12 cellular contexts compared by ENCODE assay signal in genomic region chr2:127508025-127508620, GRCh38. TPM values are rescaled to one million over a fixed set of nuclear protein-coding genes. Genes with fewer than 3 reads are reported as not detected.
DNase-seq lines count a peak whose midpoint lies in the region; ATAC-seq and TF ChIP-seq lines count a peak whose summit lies in the region.
"Had no signal": no experiment of that assay in that cellular context is flagged by ENCODE, and none has a peak within 500 bp of the region (broad histone marks: within the 10 kb centered on the region; RNA-seq: fewer than 3 reads in every experiment).

No MANE protein-coding gene starts in this region.

- intact Hi-C loops in ascending aorta (cut with DNase I) = loop anchor here (1.0 to 5.0 kb wide), 6 partner anchors 18 to 304 kb away; partner anchors contain the start of genes GPR17, IWS1, MAP3K2 and SFT2D3
- intact Hi-C loops in left ventricle myocardium inferior (cut with micrococcal nuclease) = no loop called here
- intact Hi-C loops in left colon (cut with DNase I, micrococcal nuclease) = no loop called here

- peaks cover 83% of the 10 kb centered on the region for H3K4me1 Mint-ChIP-seq in HFFc6 (ENCODE audit: low read depth)
- H3K4me1 Mint-ChIP-seq in stimulated activated effector memory CD8-positive, alpha-beta T cell treated with anti-CD3 and anti-CD28 coated beads, Interleukin-12 subunit alpha, Interleukin-12 subunit beta, amount 100 ng/mL, for 72 hours = peaks cover 39% of the 10 kb centered on the region

- no peaks in the 10 kb centered on the region for H3K9me3 ChIP-seq in ascending aorta
- no peaks in the 10 kb centered on the region for H3K9me3 ChIP-seq in left ventricle myocardium inferior (replicated peaks)
- H3K9me3 ChIP-seq: HAP-1 had no signal

- peak overlapping the region; percentile 45 to 48 for H3K27ac ChIP-seq in ascending aorta
- H3K27ac ChIP-seq in left ventricle myocardium inferior (replicated peaks) = peak overlapping the region; percentile 65

- TF ChIP-seq CTCF in HFFc6 (IDR thresholded peaks at IDR 0.05) = no peak
- no peak for TF ChIP-seq CTCF in ascending aorta (IDR thresholded peaks at IDR 0.05)
- no peak for TF ChIP-seq CTCF in left ventricle myocardium inferior (IDR thresholded peaks at IDR 0.05; ENCODE audit: borderline replicate concordance)

- H3K9me3 Mint-ChIP-seq in HFFc6 = no peaks in the 10 kb centered on the region
- no peaks in the 10 kb centered on the region for H3K9me3 Mint-ChIP-seq in stimulated activated effector memory CD8-positive, alpha-beta T cell treated with anti-CD3 and anti-CD28 coated beads, Interleukin-12 subunit alpha, Interleukin-12 subunit beta, amount 100 ng/mL, for 72 hours
- H3K9me3 Mint-ChIP-seq: activated B cell treated with CpG ODN at 0.5 μM for 24 hours; stimulated activated naive CD8-positive, alpha-beta T cell treated with anti-CD3 and anti-CD28 coated beads, Interleukin-15, Interleukin-2, amounts not matched to agents 100 ng/mL and 50 ng/mL, for 24 hours had no signal

- peak overlapping the region; percentile 64 for H3K4me3 Mint-ChIP-seq in HFFc6
- no peak overlapping the region for H3K4me3 Mint-ChIP-seq in stimulated activated effector memory CD8-positive, alpha-beta T cell treated with anti-CD3 and anti-CD28 coated beads, Interleukin-12 subunit alpha, Interleukin-12 subunit beta, amount 100 ng/mL, for 72 hours
- H3K4me3 Mint-ChIP-seq: activated B cell treated with CpG ODN at 0.5 μM for 24 hours; stimulated activated naive CD8-positive, alpha-beta T cell treated with anti-CD3 and anti-CD28 coated beads, Interleukin-15, Interleukin-2, amounts not matched to agents 100 ng/mL and 50 ng/mL, for 24 hours had no signal

- H3K27me3 Mint-ChIP-seq in HFFc6 (ENCODE audit: insufficient read depth) = no peaks in the 10 kb centered on the region; the same call in 1 of the 2 replicates
- H3K27me3 Mint-ChIP-seq: activated B cell treated with CpG ODN at 0.5 μM for 24 hours; stimulated activated naive CD8-positive, alpha-beta T cell treated with anti-CD3 and anti-CD28 coated beads, Interleukin-15, Interleukin-2, amounts not matched to agents 100 ng/mL and 50 ng/mL, for 24 hours had no signal

- H3K36me3 Mint-ChIP-seq in HFFc6 (ENCODE audit: low read depth) = peaks cover 29% of the 10 kb centered on the region
- peaks cover 46% of the 10 kb centered on the region for H3K36me3 Mint-ChIP-seq in stimulated activated effector memory CD8-positive, alpha-beta T cell treated with anti-CD3 and anti-CD28 coated beads, Interleukin-12 subunit alpha, Interleukin-12 subunit beta, amount 100 ng/mL, for 72 hours

- no peak for ATAC-seq in stimulated activated effector memory CD8-positive, alpha-beta T cell treated with anti-CD3 and anti-CD28 coated beads, Interleukin-12 subunit alpha, Interleukin-12 subunit beta, amount 100 ng/mL, for 72 hours
- ATAC-seq in HG03457 (IDR thresholded peaks at IDR 0.05; ENCODE audit: unreplicated experiment) (no peak), left colon (no peak)

- DNase-seq in HFFc6 = no peak
- DNase-seq in ascending aorta (ENCODE audit: low spot score in 2 of 2) = no peak
- DNase-seq in left ventricle myocardium inferior = no peak
- no peak for DNase-seq in stimulated activated effector memory CD8-positive, alpha-beta T cell treated with anti-CD3 and anti-CD28 coated beads, Interleukin-12 subunit alpha, Interleukin-12 subunit beta, amount 100 ng/mL, for 72 hours (ENCODE audit: low spot score in 2 of 2)
- DNase-seq in mesenteric fat pad (ENCODE audit: low spot score) = no peak
- no peak for DNase-seq in GM19240 (ENCODE audit: insufficient read length, low spot score)
- no peak for DNase-seq in left colon
- DNase-seq: activated B cell treated with CpG ODN at 0.5 μM for 24 hours; activated naive CD4-positive, alpha-beta T cell treated with Interleukin-2 at 50 U/mL for 16 hours had no signal

- H3K36me3 ChIP-seq in ascending aorta (peaks cover 19 to 20% of the 10 kb centered on the region in 2 donors), left ventricle myocardium inferior (peaks cover 22% of the 10 kb centered on the region)

- no peaks in the 10 kb centered on the region for H3K27me3 ChIP-seq in ascending aorta
- H3K27me3 ChIP-seq in left ventricle myocardium inferior (ENCODE audit: low read depth) = no peaks in the 10 kb centered on the region

- peak overlapping the region; percentile 90 for H3K27ac Mint-ChIP-seq in HFFc6
- peak overlapping the region; percentile 27 for H3K27ac Mint-ChIP-seq in stimulated activated effector memory CD8-positive, alpha-beta T cell treated with anti-CD3 and anti-CD28 coated beads, Interleukin-12 subunit alpha, Interleukin-12 subunit beta, amount 100 ng/mL, for 72 hours
- H3K27ac Mint-ChIP-seq: activated B cell treated with CpG ODN at 0.5 μM for 24 hours had no signal

- H3K4me1 ChIP-seq in ascending aorta = peaks cover 0 to 16% of the 10 kb centered on the region in 2 donors
- H3K4me1 ChIP-seq in left ventricle myocardium inferior = peaks cover 64% of the 10 kb centered on the region

- H3K4me3 ChIP-seq in ascending aorta (no peak overlapping the region), left ventricle myocardium inferior (peak overlapping the region; percentile 1)
- H3K4me3 ChIP-seq: HAP-1 had no signal

RNA-seq across cellular contexts. Expression of gene IWS1, which starts 18.2 kb away (rescaled TPM):
- total RNA-seq in HFFc6 (2021; fragmentation: NEBNext Ultra II Directional; extraction: Animal tissue kit (Norgen Biotek cat#: 25700)) = 10 to 100 TPM; 34.7 to 44.6 (median 38.3) TPM
- total RNA-seq in ascending aorta (54.6 TPM), left ventricle myocardium inferior (59.8 TPM), mesenteric fat pad (39.1 TPM), left colon (10 to 100 TPM; 32.9 to 39.5 TPM)

RNA-seq across cellular contexts. Expression of gene MYO7B, which starts 27.4 kb away (rescaled TPM):
- total RNA-seq in HFFc6 (2021; fragmentation: NEBNext Ultra II Directional; extraction: Animal tissue kit (Norgen Biotek cat#: 25700)) = 1 to 10 TPM in 2 of 6 experiments, under 1 TPM in 4; 0.74 to 1.3 (median 0.98) TPM
- total RNA-seq in ascending aorta = 1.3 TPM
- total RNA-seq in left ventricle myocardium inferior = 0.44 TPM
- 2.1 TPM for total RNA-seq in mesenteric fat pad
- total RNA-seq in left colon = 100 to 1,000 TPM; 244 to 262 TPM

Comparison
In these comparisons a context has a peak if more than half of its experiments do, and no peak if none do; other contexts are left out.
1. RNA of gene MYO7B, which starts 27.4 kb away (total RNA-seq): 244 to 262 TPM in left colon; 2.1 TPM in mesenteric fat pad (single experiment), 1.3 TPM in ascending aorta (single experiment), 0.74 to 1.3 TPM in HFFc6 and 0.44 TPM in left ventricle myocardium inferior (single experiment); every median in the first group is over 10 times any median in the second.